ENCODE assay signal across 1 cellular context in genomic region chr17:40915721-40916256, GRCh38.
TF ChIP-seq lines count a peak whose summit lies in the region.

No MANE protein-coding gene starts in this region.

TF ChIP-seq in HCT116, 20 proteins besides CTCF, POLR2A, EP300 and RAD21:
- TF ChIP-seq FOSL1 (IDR thresholded peaks at IDR 0.05; ENCODE audit: low read depth): no peak
- no peak for TF ChIP-seq EZH2phosphoT487 (IDR thresholded peaks at IDR 0.05; ENCODE audit: borderline replicate concordance)
- TF ChIP-seq YY1 (IDR thresholded peaks at IDR 0.05; ENCODE audit: extremely low read depth, insufficient replicate concordance, low read depth, low read length): no peak
- TF ChIP-seq EGR1 (IDR thresholded peaks at IDR 0.05; ENCODE audit: low read depth): no peak
- no peak for TF ChIP-seq ZFX (IDR thresholded peaks at IDR 0.05)
- TF ChIP-seq CEBPB (IDR thresholded peaks at IDR 0.05; ENCODE audit: low read depth): no peak
- TF ChIP-seq ZBTB33 (IDR thresholded peaks at IDR 0.05; ENCODE audit: extremely low read depth, insufficient replicate concordance, low read length): no peak
- TF ChIP-seq TCF7L2 (IDR thresholded peaks at IDR 0.05; ENCODE audit: borderline replicate concordance, extremely low read depth, insufficient read depth, insufficient read length): no peak
- TF ChIP-seq ZNF274 (IDR thresholded peaks at IDR 0.05; ENCODE audit: low read depth, low read length): no peak
- no peak for TF ChIP-seq SP1 (IDR thresholded peaks at IDR 0.05; ENCODE audit: low read depth)
TF ChIP-seq in HCT116: peak in this region for 0.
